ENCODE assay signal across 1 cellular context in genomic region chr16:85571813-85572619, GRCh38.
TF ChIP-seq lines count a peak whose summit lies in the region.

No MANE protein-coding gene starts in this region.

TF ChIP-seq in K562, 482 proteins besides CTCF, POLR2A, EP300 and RAD21 (continued from another document and continues in another):
- TF ChIP-seq, protein P1, sequence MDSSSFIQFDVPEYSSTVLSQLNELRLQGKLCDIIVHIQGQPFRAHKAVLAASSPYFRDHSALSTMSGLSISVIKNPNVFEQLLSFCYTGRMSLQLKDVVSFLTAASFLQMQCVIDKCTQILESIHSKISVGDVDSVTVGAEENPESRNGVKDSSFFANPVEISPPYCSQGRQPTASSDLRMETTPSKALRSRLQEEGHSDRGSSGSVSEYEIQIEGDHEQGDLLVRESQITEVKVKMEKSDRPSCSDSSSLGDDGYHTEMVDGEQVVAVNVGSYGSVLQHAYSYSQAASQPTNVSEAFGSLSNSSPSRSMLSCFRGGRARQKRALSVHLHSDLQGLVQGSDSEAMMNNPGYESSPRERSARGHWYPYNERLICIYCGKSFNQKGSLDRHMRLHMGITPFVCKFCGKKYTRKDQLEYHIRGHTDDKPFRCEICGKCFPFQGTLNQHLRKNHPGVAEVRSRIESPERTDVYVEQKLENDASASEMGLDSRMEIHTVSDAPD (CRISPR knock-in tag; IDR thresholded peaks at IDR 0.05) = no peak
- TF ChIP-seq PHF20 (IDR thresholded peaks at IDR 0.05; ENCODE audit: partially characterized antibody) (no peak), ZSCAN29 (IDR thresholded peaks at IDR 0.05) (no peak; the same call in none of the 2 replicates), GTF2E2 (tag; IDR thresholded peaks at IDR 0.05) (no peak), FOXA1 (IDR thresholded peaks at IDR 0.05; ENCODE audit: borderline replicate concordance) (no peak), LCOR (CRISPR knock-in tag; IDR thresholded peaks at IDR 0.05) (no peak), SMAD1 (IDR thresholded peaks at IDR 0.05; ENCODE audit: low read depth, low read length, partially characterized antibody) (peak; percentile 15), ZNF639 (CRISPR knock-in tag; conservative IDR thresholded peaks at IDR 0.05 in 1 of 2, IDR thresholded peaks at IDR 0.05 in 1 of 2) (peak in 1 of 2 experiments; percentile 44; a peak in 1 of 4 replicates), POLR2G (IDR thresholded peaks at IDR 0.05; ENCODE audit: low read depth, low read length) (peak; percentile 59; the same call in 1 of the 2 replicates), HDAC1 (IDR thresholded peaks at IDR 0.05) (peak in 1 of 2 experiments; percentile 86; a peak in 2 of 4 replicates), SNIP1 (IDR thresholded peaks at IDR 0.05; ENCODE audit: low read depth) (peak; percentile 69; the same call in 1 of the 2 replicates), ZNF165 (CRISPR knock-in tag; IDR thresholded peaks at IDR 0.05; ENCODE audit: borderline replicate concordance) (0 out of 2 replicates have a peak, but pooled peaks have one; percentile 8), ATF4 (CRISPR knock-in tag; IDR thresholded peaks at IDR 0.05) (no peak), WHSC1 (IDR thresholded peaks at IDR 0.05; ENCODE audit: low read length) (peak; percentile 80), SUPT5H (IDR thresholded peaks at IDR 0.05) (peak; percentile 95), LARP7 (IDR thresholded peaks at IDR 0.05) (peak; percentile 100), CHD1 (IDR thresholded peaks at IDR 0.05; ENCODE audit: low read length) (no peak), HNRNPH1 (optimal IDR thresholded peaks at IDR 0.05; ENCODE audit: low read depth, low read length) (no peak), ETV5 (CRISPR knock-in tag; IDR thresholded peaks at IDR 0.05; ENCODE audit: low read depth) (no peak; the same call in 1 of the 2 replicates), ZKSCAN8 (CRISPR knock-in tag; IDR thresholded peaks at IDR 0.05) (no peak), ZNF311 (CRISPR knock-in tag; IDR thresholded peaks at IDR 0.05) (peak; percentile 31; the same call in 1 of the 2 replicates), MCM7 (IDR thresholded peaks at IDR 0.05) (peak in 1 of 2 experiments; percentile 87; a peak in 1 of 4 replicates), CCNT2 (IDR thresholded peaks at IDR 0.05; ENCODE audit: borderline replicate concordance, extremely low read depth, insufficient read length, low read depth, low read length) (no peak), E2F6 (IDR thresholded peaks at IDR 0.05; ENCODE audit: borderline replicate concordance in 1 of 2, extremely low read depth in 1 of 2, insufficient read depth in 1 of 2, insufficient read length in 1 of 2, low read depth in 1 of 2, low read length in 1 of 2, poor library complexity in 1 of 2, severe bottlenecking in 1 of 2) (peak; percentile 12 to 22), CBFB (CRISPR knock-in tag; IDR thresholded peaks at IDR 0.05) (peak; percentile 87; the same call in 1 of the 2 replicates), VEZF1 (CRISPR knock-in tag; IDR thresholded peaks at IDR 0.05) (peak; percentile 43; the same call in 1 of the 2 replicates)
- TF ChIP-seq, protein P2, sequence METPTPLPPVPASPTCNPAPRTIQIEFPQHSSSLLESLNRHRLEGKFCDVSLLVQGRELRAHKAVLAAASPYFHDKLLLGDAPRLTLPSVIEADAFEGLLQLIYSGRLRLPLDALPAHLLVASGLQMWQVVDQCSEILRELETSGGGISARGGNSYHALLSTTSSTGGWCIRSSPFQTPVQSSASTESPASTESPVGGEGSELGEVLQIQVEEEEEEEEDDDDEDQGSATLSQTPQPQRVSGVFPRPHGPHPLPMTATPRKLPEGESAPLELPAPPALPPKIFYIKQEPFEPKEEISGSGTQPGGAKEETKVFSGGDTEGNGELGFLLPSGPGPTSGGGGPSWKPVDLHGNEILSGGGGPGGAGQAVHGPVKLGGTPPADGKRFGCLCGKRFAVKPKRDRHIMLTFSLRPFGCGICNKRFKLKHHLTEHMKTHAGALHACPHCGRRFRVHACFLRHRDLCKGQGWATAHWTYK (CRISPR knock-in tag; IDR thresholded peaks at IDR 0.05) = 0 out of 2 replicates have a peak, but pooled peaks have one; percentile 29
- TF ChIP-seq, protein P3, sequence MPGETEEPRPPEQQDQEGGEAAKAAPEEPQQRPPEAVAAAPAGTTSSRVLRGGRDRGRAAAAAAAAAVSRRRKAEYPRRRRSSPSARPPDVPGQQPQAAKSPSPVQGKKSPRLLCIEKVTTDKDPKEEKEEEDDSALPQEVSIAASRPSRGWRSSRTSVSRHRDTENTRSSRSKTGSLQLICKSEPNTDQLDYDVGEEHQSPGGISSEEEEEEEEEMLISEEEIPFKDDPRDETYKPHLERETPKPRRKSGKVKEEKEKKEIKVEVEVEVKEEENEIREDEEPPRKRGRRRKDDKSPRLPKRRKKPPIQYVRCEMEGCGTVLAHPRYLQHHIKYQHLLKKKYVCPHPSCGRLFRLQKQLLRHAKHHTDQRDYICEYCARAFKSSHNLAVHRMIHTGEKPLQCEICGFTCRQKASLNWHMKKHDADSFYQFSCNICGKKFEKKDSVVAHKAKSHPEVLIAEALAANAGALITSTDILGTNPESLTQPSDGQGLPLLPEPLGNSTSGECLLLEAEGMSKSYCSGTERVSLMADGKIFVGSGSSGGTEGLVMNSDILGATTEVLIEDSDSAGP (CRISPR knock-in tag; IDR thresholded peaks at IDR 0.05) = peak; percentile 74
- TF ChIP-seq, protein P4, sequence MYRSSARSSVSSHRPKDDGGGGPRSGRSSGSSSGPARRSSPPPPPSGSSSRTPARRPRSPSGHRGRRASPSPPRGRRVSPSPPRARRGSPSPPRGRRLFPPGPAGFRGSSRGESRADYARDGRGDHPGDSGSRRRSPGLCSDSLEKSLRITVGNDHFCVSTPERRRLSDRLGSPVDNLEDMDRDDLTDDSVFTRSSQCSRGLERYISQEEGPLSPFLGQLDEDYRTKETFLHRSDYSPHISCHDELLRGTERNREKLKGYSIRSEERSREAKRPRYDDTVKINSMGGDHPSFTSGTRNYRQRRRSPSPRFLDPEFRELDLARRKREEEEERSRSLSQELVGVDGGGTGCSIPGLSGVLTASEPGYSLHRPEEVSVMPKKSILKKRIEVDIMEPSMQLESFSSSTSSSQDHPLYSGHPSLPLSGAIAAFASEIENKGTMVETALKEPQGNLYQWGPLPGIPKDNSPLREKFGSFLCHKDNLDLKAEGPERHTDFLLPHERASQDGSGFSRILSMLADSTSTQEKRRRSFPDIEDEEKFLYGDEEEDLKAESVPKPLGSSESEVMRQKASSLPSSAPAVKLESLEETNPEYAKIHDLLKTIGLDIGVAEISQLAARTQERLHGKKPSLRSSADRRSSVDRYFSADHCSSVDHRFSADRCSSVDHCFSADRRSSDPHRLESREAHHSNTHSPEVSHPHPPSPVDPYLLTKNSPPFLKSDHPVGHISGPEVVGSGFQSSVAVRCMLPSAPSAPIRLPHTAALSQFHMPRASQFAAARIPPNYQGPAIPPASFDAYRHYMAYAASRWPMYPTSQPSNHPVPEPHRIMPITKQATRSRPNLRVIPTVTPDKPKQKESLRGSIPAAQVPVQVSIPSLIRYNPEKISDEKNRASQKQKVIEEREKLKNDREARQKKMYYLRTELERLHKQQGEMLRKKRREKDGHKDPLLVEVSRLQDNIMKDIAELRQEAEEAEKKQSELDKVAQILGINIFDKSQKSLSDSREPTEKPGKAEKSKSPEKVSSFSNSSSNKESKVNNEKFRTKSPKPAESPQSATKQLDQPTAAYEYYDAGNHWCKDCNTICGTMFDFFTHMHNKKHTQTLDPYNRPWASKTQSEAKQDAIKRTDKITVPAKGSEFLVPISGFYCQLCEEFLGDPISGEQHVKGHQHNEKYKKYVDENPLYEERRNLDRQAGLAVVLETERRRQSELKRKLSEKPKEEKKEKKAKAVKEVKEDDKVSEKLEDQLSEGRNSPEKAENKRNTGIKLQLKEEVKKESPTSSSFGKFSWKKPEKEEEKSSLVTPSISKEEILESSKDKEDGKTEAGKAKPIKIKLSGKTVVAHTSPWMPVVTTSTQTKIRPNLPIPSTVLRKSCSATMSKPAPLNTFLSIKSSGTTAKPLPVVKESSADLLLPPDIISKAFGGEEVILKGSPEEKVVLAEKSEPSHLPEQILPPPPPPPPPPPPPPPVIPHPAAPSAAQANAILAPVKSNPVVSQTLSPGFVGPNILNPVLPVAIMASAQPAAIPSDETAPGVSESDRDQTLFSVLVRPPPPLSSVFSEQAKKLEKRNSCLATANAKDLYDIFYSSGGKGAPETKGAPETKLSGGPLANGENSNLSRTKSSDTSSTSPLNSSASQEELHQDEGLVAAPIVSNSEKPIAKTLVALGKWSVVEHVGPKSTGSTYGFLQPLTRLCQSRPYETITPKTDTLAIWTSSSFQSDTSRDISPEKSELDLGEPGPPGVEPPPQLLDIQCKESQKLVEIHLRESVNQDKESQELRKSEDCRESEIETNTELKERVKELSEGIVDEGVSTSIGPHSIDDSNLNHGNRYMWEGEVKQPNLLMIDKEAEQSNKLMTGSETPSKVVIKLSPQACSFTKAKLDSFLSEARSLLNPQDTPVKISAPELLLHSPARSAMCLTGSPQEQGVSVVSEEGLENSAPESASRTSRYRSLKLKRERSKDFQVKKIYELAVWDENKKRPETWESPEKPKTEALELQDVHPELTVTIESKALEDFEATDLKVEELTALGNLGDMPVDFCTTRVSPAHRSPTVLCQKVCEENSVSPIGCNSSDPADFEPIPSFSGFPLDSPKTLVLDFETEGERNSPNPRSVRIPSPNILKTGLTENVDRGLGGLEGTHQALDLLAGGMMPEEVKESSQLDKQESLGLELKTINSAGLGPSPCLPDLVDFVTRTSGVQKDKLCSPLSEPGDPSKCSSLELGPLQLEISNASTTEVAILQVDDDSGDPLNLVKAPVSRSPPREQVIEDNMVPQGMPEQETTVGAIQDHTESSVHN (IDR thresholded peaks at IDR 0.05; ENCODE audit: borderline replicate concordance in 1 of 2, low read depth in 1 of 2) = no peak
- TF ChIP-seq, protein P5, sequence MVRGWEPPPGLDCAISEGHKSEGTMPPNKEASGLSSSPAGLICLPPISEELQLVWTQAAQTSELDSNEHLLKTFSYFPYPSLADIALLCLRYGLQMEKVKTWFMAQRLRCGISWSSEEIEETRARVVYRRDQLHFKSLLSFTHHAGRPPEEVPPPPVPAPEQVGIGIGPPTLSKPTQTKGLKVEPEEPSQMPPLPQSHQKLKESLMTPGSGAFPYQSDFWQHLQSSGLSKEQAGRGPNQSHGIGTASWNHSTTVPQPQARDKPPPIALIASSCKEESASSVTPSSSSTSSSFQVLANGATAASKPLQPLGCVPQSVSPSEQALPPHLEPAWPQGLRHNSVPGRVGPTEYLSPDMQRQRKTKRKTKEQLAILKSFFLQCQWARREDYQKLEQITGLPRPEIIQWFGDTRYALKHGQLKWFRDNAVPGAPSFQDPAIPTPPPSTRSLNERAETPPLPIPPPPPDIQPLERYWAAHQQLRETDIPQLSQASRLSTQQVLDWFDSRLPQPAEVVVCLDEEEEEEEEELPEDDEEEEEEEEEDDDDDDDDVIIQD (CRISPR knock-in tag; IDR thresholded peaks at IDR 0.05) = 0 out of 2 replicates have a peak, but pooled peaks have one; percentile 49
- TF ChIP-seq, protein P6, sequence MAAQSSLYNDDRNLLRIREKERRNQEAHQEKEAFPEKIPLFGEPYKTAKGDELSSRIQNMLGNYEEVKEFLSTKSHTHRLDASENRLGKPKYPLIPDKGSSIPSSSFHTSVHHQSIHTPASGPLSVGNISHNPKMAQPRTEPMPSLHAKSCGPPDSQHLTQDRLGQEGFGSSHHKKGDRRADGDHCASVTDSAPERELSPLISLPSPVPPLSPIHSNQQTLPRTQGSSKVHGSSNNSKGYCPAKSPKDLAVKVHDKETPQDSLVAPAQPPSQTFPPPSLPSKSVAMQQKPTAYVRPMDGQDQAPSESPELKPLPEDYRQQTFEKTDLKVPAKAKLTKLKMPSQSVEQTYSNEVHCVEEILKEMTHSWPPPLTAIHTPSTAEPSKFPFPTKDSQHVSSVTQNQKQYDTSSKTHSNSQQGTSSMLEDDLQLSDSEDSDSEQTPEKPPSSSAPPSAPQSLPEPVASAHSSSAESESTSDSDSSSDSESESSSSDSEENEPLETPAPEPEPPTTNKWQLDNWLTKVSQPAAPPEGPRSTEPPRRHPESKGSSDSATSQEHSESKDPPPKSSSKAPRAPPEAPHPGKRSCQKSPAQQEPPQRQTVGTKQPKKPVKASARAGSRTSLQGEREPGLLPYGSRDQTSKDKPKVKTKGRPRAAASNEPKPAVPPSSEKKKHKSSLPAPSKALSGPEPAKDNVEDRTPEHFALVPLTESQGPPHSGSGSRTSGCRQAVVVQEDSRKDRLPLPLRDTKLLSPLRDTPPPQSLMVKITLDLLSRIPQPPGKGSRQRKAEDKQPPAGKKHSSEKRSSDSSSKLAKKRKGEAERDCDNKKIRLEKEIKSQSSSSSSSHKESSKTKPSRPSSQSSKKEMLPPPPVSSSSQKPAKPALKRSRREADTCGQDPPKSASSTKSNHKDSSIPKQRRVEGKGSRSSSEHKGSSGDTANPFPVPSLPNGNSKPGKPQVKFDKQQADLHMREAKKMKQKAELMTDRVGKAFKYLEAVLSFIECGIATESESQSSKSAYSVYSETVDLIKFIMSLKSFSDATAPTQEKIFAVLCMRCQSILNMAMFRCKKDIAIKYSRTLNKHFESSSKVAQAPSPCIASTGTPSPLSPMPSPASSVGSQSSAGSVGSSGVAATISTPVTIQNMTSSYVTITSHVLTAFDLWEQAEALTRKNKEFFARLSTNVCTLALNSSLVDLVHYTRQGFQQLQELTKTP (IDR thresholded peaks at IDR 0.05; ENCODE audit: low read depth in 1 of 2, partially characterized antibody in 2 of 2) = peak; percentile 39 to 79
